In the genomic region with DNA sequence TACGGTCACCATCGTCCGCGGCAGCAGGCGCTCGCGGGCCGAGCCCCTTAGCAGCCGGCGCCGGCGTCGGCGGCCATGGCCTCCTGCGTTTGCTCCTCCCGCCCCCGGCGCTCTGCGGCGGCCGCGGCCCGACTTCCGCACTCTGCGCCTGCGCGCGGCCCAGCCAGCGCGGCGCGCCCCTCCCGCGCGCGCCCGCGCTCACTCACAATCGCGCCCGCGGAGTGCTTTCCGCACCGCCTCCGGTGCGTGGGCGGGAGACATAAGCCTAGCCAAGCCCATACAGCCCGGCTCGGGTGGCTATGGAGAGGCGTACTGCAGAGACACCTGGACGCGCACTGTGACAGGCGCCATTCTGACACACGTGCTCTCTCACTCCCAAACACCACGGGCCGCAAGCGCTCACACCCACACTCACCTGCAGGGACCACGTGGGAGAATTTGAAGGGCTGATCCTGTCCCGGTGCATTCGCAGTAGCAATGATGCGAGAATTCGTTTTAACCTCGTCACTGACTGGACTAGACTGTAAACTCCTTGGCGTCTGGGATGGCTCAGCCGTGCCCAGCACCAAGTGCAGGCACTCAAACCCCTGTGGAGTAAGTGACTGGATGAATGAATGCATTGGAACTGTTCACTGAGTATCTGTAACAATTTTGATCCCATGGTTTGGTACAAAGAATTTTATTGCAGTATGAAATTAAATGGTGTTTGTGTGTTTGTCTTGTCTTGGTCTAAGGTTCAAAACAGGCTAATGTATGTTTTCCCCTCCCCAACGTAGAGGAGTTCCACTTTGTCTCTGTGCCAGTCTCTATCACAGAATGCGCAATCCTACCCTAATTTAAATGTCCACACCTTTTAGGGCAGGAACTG, we compare ENCODE assay signal across 8 cellular contexts. TPM values are rescaled to one million over a fixed set of nuclear protein-coding genes. Genes with fewer than 3 reads are reported as not detected.
DNase-seq lines count a peak whose midpoint lies in the region; ATAC-seq and TF ChIP-seq lines count a peak whose summit lies in the region.

RNF145 (minus strand) TSS at position 116 of the 868 bp plus-strand sequence. CDS start 5,936 bp downstream, outside the sequence.

- DNase-seq in NCI-H1694 (lab: John Stamatoyannopoulos, UW) (peak; percentile 56), anterior cingulate cortex (lab: John Stamatoyannopoulos, UW) (peak; percentile 6 to 87 (median 75)), hepatic stellate cell (ENCODE audit: low spot score) (peak; percentile 89), retina (peak; percentile 87), DMS153 (lab: John Stamatoyannopoulos, UW) (no peak)

- TF ChIP-seq POLR2A in GM15510 (IDR thresholded peaks at IDR 0.05; ENCODE audit: borderline replicate concordance, extremely low read depth, insufficient read length) = peak; percentile 50

- intact Hi-C loops in T-helper 2 cell treated with Interferon-gamma antibody and Interleukin-4, amounts not matched to agents 100 ng/mL and 5 ng/mL, for 36 hours (cut with micrococcal nuclease) = loop anchor here (2.0 to 5.0 kb wide), 8 partner anchors 17 to 1213 kb away; partner anchors contain the start of genes PTTG1, PWWP2A and TTC1

- ATAC-seq in HG02840 (IDR thresholded peaks at IDR 0.05; ENCODE audit: low FRiP score, unreplicated experiment) = peak; percentile 64

RNA-seq across cellular contexts. Expression of gene RNF145, which starts in this region (rescaled TPM):
- 123 and 127 TPM in 2 replicates for total RNA-seq in T-helper 2 cell treated with Interferon-gamma antibody and Interleukin-4, amounts not matched to agents 100 ng/mL and 5 ng/mL, for 36 hours
